ENCODE assay signal across 10 cellular contexts in genomic region chr10:31961264-31961663, GRCh38. TPM values are rescaled to one million over a fixed set of nuclear protein-coding genes. Genes with fewer than 3 reads are reported as not detected.
DNase-seq lines count a peak whose midpoint lies in the region; ATAC-seq and TF ChIP-seq lines count a peak whose summit lies in the region.
"Had no signal": no experiment of that assay in that cellular context is flagged by ENCODE, and none has a peak within 500 bp of the region (broad histone marks: within the 10 kb centered on the region; RNA-seq: fewer than 3 reads in every experiment).

No MANE protein-coding gene starts in this region.

- peak overlapping the region; percentile 7 for H2AFZ ChIP-seq in osteoblast (ENCODE audit: low read length)

- TF ChIP-seq CTCF in NB4 (IDR thresholded peaks at IDR 0.05; ENCODE audit: low read depth, low read length) (no peak), osteoblast (IDR thresholded peaks at IDR 0.05; ENCODE audit: extremely low read depth, low read depth, low read length) (no peak), Peyer's patch (IDR thresholded peaks at IDR 0.05) (no peak)

- peak overlapping the region; percentile 47 for H3K4me2 ChIP-seq in osteoblast (ENCODE audit: insufficient read depth, low read length)

- H3K9me3 ChIP-seq in osteoblast (ENCODE audit: low read depth, low read length), result no peaks in the 10 kb centered on the region
- no peaks in the 10 kb centered on the region for H3K9me3 ChIP-seq in Peyer's patch

- H3K4me1 ChIP-seq in osteoblast (ENCODE audit: insufficient read depth, low read length) (no peaks in the 10 kb centered on the region), Peyer's patch (no peaks in the 10 kb centered on the region)

- H3K27ac ChIP-seq in osteoblast (ENCODE audit: low read depth, low read length) (peak overlapping the region; percentile 6), Peyer's patch (no peak overlapping the region)

- H3K4me3 ChIP-seq in NB4 (ENCODE audit: low read depth, low read length) (peak overlapping the region; percentile 36), osteoblast (ENCODE audit: insufficient read depth, low read length) (no peak overlapping the region), Peyer's patch (no peak overlapping the region)

- no peak for TF ChIP-seq POLR2A in NB4 (IDR thresholded peaks at IDR 0.05; ENCODE audit: extremely low read depth, insufficient read length)
- no peak for TF ChIP-seq POLR2A in Peyer's patch (IDR thresholded peaks at IDR 0.05)

- DNase-seq in NCI-H2196 (lab: John Stamatoyannopoulos, UW; ENCODE audit: unreplicated experiment) (peak; percentile 13), NCI-H2196 treated with DMSO at 0.1 percent for 48 hours (lab: John Stamatoyannopoulos, UW; ENCODE audit: unreplicated experiment) (no peak), NB4 (ENCODE audit: low read depth) (no peak), osteoblast (ENCODE audit: insufficient read length, low spot score, missing footprints) (peak; percentile 67), GOT3 (lab: John Stamatoyannopoulos, UW) (no peak), germinal center (ENCODE audit: low spot score) (no peak), Peyer's patch (no peak)
- DNase-seq: activated CD4-positive, CD25-positive, alpha-beta regulatory T cell; hypothalamus had no signal

- no peaks in the 10 kb centered on the region for H3K79me2 ChIP-seq in osteoblast (ENCODE audit: insufficient read depth, low read length)

- ATAC-seq in SK-N-SH treated with all-trans-retinoic acid at 6 μM for 48 hours, result peak; percentile 25; the same call in 2 of the 3 replicates

- H4K20me1 ChIP-seq in osteoblast (ENCODE audit: insufficient read depth, low read length), result no peaks in the 10 kb centered on the region

- H3K27me3 ChIP-seq in osteoblast (ENCODE audit: insufficient read depth, low read length) (no peaks in the 10 kb centered on the region), Peyer's patch (no peaks in the 10 kb centered on the region)

- H3K36me3 ChIP-seq in osteoblast (ENCODE audit: insufficient read depth, low read length) (no peaks in the 10 kb centered on the region), Peyer's patch (no peaks in the 10 kb centered on the region)

TF ChIP-seq in SK-N-SH treated with all-trans-retinoic acid at 6 μM for 48 hours, 23 proteins besides CTCF, POLR2A, EP300 and RAD21:
- TF ChIP-seq CSRNP3 (CRISPR knock-in tag; IDR thresholded peaks at IDR 0.05) (no peak), POU6F1 (CRISPR knock-in tag; IDR thresholded peaks at IDR 0.05; ENCODE audit: borderline replicate concordance, low read depth) (no peak), ZNF8 (CRISPR knock-in tag; IDR thresholded peaks at IDR 0.05) (peak; percentile 61; the same call in 1 of the 2 replicates)

RNA-seq across cellular contexts. Expression of gene ARHGAP12, which starts 32.6 kb away (rescaled TPM):
- 68.4 and 76.0 TPM in 2 replicates for total RNA-seq in osteoblast
- total RNA-seq in Peyer's patch, result 10 to 100 TPM; 46.7 to 56.9 (median 52.4) TPM

Comparison
In these comparisons a context has a peak if more than half of its experiments do, and no peak if none do; other contexts are left out.
1. DNase-seq: peak in NCI-H2196 (single experiment) and osteoblast (single experiment); none in NCI-H2196 treated with DMSO at 0.1 percent for 48 hours (single experiment), NB4 (single experiment), GOT3 (single experiment), germinal center (single experiment) and Peyer's patch (0 of 3).